ENCODE assay signal across 8 cellular contexts in the genomic region with DNA sequence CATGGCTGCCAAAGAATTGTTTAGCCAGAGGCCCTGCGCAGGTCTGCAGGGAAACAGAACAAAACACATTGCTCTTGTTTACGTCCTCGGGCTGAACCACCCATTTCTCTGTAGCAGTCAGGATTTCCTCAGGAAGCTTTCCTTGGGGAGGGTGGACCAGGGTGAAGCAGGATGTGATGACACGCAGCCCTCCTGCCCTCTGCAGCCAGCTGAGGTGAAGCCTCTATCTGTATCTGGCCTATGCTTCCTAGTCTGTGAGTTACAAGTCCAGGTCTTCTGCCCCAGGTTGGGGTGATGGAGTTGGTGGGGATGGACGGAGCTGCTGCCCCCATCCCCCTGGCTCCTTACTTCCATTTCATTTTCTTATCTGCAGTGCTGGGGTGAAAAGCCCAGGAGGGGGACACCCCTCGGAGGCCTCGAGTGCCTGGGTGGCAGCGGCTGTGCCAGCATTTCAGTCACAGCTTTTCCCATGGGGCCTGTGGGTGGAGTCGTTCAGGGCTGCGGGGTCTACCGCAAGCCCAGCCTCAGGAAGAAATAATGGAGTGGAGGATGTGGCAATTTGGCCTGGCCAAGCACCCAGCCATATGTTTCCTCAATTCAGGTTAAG. TPM values are rescaled to one million over a fixed set of nuclear protein-coding genes. Genes with fewer than 3 reads are reported as not detected.
A peak's percentile ranks its signal among the peaks of the same experiment; 100 is the strongest.
DNase-seq lines count a peak whose midpoint lies in the region; ATAC-seq and TF ChIP-seq lines count a peak whose summit lies in the region.

No MANE protein-coding gene starts in this region.

- no peaks in the 10 kb centered on the region for H3K36me3 Mint-ChIP-seq in CD4-positive, alpha-beta memory T cell
- H3K36me3 Mint-ChIP-seq in dendritic cell treated with granulocyte-macrophage colony-stimulating factor and Interleukin-4, amounts not matched to agents 40 ng/mL and 50 ng/mL, for 4 days (ENCODE audit: low read depth) = no peaks in the 10 kb centered on the region

- peaks cover 0 to 8% (median 0%) of the 10 kb centered on the region in 8 donors for H3K9me3 Mint-ChIP-seq in CD4-positive, alpha-beta memory T cell
- no peaks in the 10 kb centered on the region for H3K9me3 Mint-ChIP-seq in dendritic cell treated with granulocyte-macrophage colony-stimulating factor and Interleukin-4, amounts not matched to agents 40 ng/mL and 50 ng/mL, for 4 days

- no peaks in the 10 kb centered on the region for H3K36me3 ChIP-seq in CD4-positive, alpha-beta memory T cell (ENCODE audit: insufficient read depth, low read length)
- no peaks in the 10 kb centered on the region for H3K36me3 ChIP-seq in Loucy (ENCODE audit: insufficient read depth, low read length)
- H3K36me3 ChIP-seq in muscle layer of duodenum (ENCODE audit: control insufficient read depth in 1 of 2, insufficient read depth in 2 of 2, low read length in 2 of 2) = no peaks in the 10 kb centered on the region
- H3K36me3 ChIP-seq in SJCRH30 = no peaks in the 10 kb centered on the region

- TF ChIP-seq CTCF in Loucy (conservative IDR thresholded peaks at IDR 0.05; ENCODE audit: low read length) = no peak

- no peak for ATAC-seq in HG02981 (IDR thresholded peaks at IDR 0.05; ENCODE audit: unreplicated experiment)

- H3K27me3 Mint-ChIP-seq in CD4-positive, alpha-beta memory T cell = peaks cover 2 to 15% of the 10 kb centered on the region in 2 donors
- H3K27me3 Mint-ChIP-seq in dendritic cell treated with granulocyte-macrophage colony-stimulating factor and Interleukin-4, amounts not matched to agents 40 ng/mL and 50 ng/mL, for 4 days = peaks cover 7% of the 10 kb centered on the region

- no peaks in the 10 kb centered on the region for H4K20me1 ChIP-seq in Loucy (ENCODE audit: insufficient read depth, low read length, poor library complexity, severe bottlenecking)

- H3K9me2 ChIP-seq in Loucy (replicated peaks; ENCODE audit: low read depth, low read length) = no peaks in the 10 kb centered on the region

- H3K27me3 ChIP-seq in CD4-positive, alpha-beta memory T cell (ENCODE audit: insufficient read depth, low read length) = no peaks in the 10 kb centered on the region
- H3K27me3 ChIP-seq in Loucy (ENCODE audit: insufficient read depth, low read length, poor library complexity, severe bottlenecking) = no peaks in the 10 kb centered on the region
- H3K27me3 ChIP-seq in muscle layer of duodenum (ENCODE audit: low read depth, low read length) = no peaks in the 10 kb centered on the region
- no peaks in the 10 kb centered on the region for H3K27me3 ChIP-seq in SJCRH30

- H3F3A ChIP-seq in Loucy (ENCODE audit: low read depth) = 0 out of 2 replicates have a peak, but pooled peaks cover 5% of the 10 kb centered on the region

- intact Hi-C loops in CD4-positive, alpha-beta memory T cell (cut with micrococcal nuclease) = no loop called here
- intact Hi-C loops in dendritic cell treated with granulocyte-macrophage colony-stimulating factor and Interleukin-4, amounts not matched to agents 40 ng/mL and 50 ng/mL, for 4 days (cut with micrococcal nuclease) = no loop called here

- no peak overlapping the region for H3K27ac ChIP-seq in CD4-positive, alpha-beta memory T cell (ENCODE audit: low read depth, low read length)
- peak overlapping the region; percentile 14 for H3K27ac ChIP-seq in muscle layer of duodenum (ENCODE audit: low read length)
- no peak overlapping the region for H3K27ac ChIP-seq in SJCRH30

- peak overlapping the region in 4 of 7 donors; percentile 9 to 61 (median 42) for H3K27ac Mint-ChIP-seq in CD4-positive, alpha-beta memory T cell
- peak overlapping the region; percentile 71 for H3K27ac Mint-ChIP-seq in dendritic cell treated with granulocyte-macrophage colony-stimulating factor and Interleukin-4, amounts not matched to agents 40 ng/mL and 50 ng/mL, for 4 days

- POLR2A ChIA-PET in CD4-positive, alpha-beta memory T cell (lab: Charles Lee; ENCODE audit: partially characterized antibody) = no interaction called here

- CTCF ChIA-PET in CD4-positive, alpha-beta memory T cell (lab: Charles Lee; ENCODE audit: partially characterized antibody) = no interaction called here

- H3K4me1 Mint-ChIP-seq in CD4-positive, alpha-beta memory T cell = peaks cover 3 to 34% (median 13%) of the 10 kb centered on the region in 4 donors
- peaks cover 41% of the 10 kb centered on the region for H3K4me1 Mint-ChIP-seq in dendritic cell treated with granulocyte-macrophage colony-stimulating factor and Interleukin-4, amounts not matched to agents 40 ng/mL and 50 ng/mL, for 4 days (ENCODE audit: low read depth)

- peak overlapping the region; percentile 13; the same call in 1 of the 2 replicates for H2AFZ ChIP-seq in Loucy (ENCODE audit: low read length)

- H3K4me3 ChIP-seq in CD4-positive, alpha-beta memory T cell (ENCODE audit: low read length in 2 of 2) = no peak overlapping the region
- H3K4me3 ChIP-seq in Loucy (ENCODE audit: low read length, poor library complexity, severe bottlenecking) = peak overlapping the region; percentile 49
- H3K4me3 ChIP-seq in muscle layer of duodenum (ENCODE audit: low read depth in 1 of 2, low read length in 2 of 2) = no peak overlapping the region
- H3K4me3 ChIP-seq in SJCRH30 = no peak overlapping the region

- no peak overlapping the region for H3K9ac ChIP-seq in Loucy (ENCODE audit: low read depth, low read length, poor library complexity, severe bottlenecking)

- peak in 2 of 5 donors; percentile 0 to 11 for DNase-seq in CD4-positive, alpha-beta memory T cell
- no peak for DNase-seq in activated CD8-positive, alpha-beta memory T cell treated with anti-CD3 and anti-CD28 coated beads for 24 hours
- DNase-seq in NCI-H748 (lab: John Stamatoyannopoulos, UW; ENCODE audit: unreplicated experiment) = no peak
- no peak for DNase-seq in SJCRH30

- H3K4me2 ChIP-seq in Loucy (ENCODE audit: low read depth, low read length, poor library complexity, severe bottlenecking) = peak overlapping the region; percentile 68

- H3K9me3 ChIP-seq in CD4-positive, alpha-beta memory T cell (ENCODE audit: control insufficient read depth in 1 of 2, low read length in 2 of 2) = no peaks in the 10 kb centered on the region
- no peaks in the 10 kb centered on the region for H3K9me3 ChIP-seq in Loucy (ENCODE audit: insufficient read depth, low read depth, low read length)
- H3K9me3 ChIP-seq in muscle layer of duodenum (ENCODE audit: control insufficient read depth in 1 of 2, low read length in 2 of 2) = no peaks in the 10 kb centered on the region
- no peaks in the 10 kb centered on the region for H3K9me3 ChIP-seq in SJCRH30 (replicated peaks)

- no peaks in the 10 kb centered on the region for H3K4me1 ChIP-seq in CD4-positive, alpha-beta memory T cell (ENCODE audit: insufficient read depth, low read length)
- H3K4me1 ChIP-seq in Loucy (ENCODE audit: insufficient read depth, low read length, poor library complexity, severe bottlenecking) (peaks cover 20% of the 10 kb centered on the region), muscle layer of duodenum (ENCODE audit: control insufficient read depth in 1 of 2, insufficient read depth in 2 of 2, low read length in 2 of 2) (peaks cover 0 to 9% of the 10 kb centered on the region in 2 donors), SJCRH30 (no peaks in the 10 kb centered on the region)

- peak overlapping the region in 5 of 8 donors; percentile 25 to 54 (median 43) for H3K4me3 Mint-ChIP-seq in CD4-positive, alpha-beta memory T cell
- H3K4me3 Mint-ChIP-seq in dendritic cell treated with granulocyte-macrophage colony-stimulating factor and Interleukin-4, amounts not matched to agents 40 ng/mL and 50 ng/mL, for 4 days = no peak overlapping the region

- H3K79me2 ChIP-seq in Loucy (ENCODE audit: insufficient read depth, low read length) = no peaks in the 10 kb centered on the region

RNA-seq across cellular contexts. Expression of gene SASH1, which starts 24.9 kb away (rescaled TPM):
- under 1 TPM; 0.26 to 0.30 TPM for total RNA-seq in CD4-positive, alpha-beta memory T cell
- polyA plus RNA-seq in CD4-positive, alpha-beta memory T cell = 1 to 10 TPM; 3.2 to 4.9 TPM
- 32.8 and 33.8 TPM in 2 replicates for total RNA-seq in SJCRH30 (2014; rRNA removed; shearing (Covaris generic))

Comparison
In these comparisons a context has a peak if more than half of its experiments do, and no peak if none do; other contexts are left out.
1. RNA of gene SASH1, which starts 24.9 kb away (total RNA-seq): 32.8 to 33.8 TPM in SJCRH30; 0.26 to 0.30 TPM in CD4-positive, alpha-beta memory T cell; every median in the first group is over 10 times any median in the second.